ENCODE assay signal across 21 cellular contexts in the genomic region with DNA sequence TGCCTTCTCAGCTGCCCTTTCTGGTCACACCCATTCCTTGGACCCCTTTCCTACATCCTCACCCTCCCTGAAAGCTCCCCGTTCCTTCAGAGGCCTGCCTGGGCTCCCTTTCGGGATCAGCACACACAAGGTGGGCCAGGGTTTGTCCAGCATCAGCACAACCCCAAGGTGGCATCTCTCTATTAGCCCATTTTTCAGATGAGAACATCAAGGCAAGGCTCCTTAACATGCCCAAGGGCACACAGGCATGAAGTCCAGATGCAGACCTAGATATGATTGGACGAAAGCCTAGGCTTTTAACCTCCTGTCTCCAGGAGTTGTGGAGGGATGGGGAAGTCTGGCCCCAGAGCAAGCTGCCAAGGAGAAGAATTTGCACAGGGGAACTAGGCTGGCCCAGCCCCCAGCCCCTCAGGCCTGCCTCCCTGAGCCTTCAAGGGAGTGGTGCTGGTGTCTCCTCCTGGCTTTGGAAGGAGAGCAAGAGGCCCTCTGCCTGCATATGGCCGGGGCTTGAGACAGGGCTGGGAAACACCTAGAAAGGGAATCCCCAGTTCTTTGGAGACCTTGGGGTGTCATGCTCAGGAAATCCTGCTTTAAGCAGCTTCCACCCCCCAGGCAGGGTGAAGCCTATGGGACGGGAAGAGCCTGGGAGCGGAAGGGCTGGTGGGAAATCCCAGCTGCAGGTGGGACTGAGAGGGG. TPM values are rescaled to one million over a fixed set of nuclear protein-coding genes. Genes with fewer than 3 reads are reported as not detected.
DNase-seq lines count a peak whose midpoint lies in the region; ATAC-seq, FAIRE-seq and TF ChIP-seq lines count a peak whose summit lies in the region.
"Had no signal": no experiment of that assay in that cellular context is flagged by ENCODE, and none has a peak within 500 bp of the region (broad histone marks: within the 10 kb centered on the region; RNA-seq: fewer than 3 reads in every experiment).

No MANE protein-coding gene starts in this region.

- TF ChIP-seq EP300 in GM12878 (IDR thresholded peaks at IDR 0.05; ENCODE audit: borderline replicate concordance in 1 of 2, control insufficient read depth in 1 of 2, low read depth in 2 of 2, low read length in 2 of 2): no peak
- no peak for TF ChIP-seq EP300 in HepG2 (IDR thresholded peaks at IDR 0.05; ENCODE audit: low read depth in 2 of 2, low read length in 2 of 2)
- TF ChIP-seq EP300 in HepG2 (CRISPR knock-in tag; IDR thresholded peaks at IDR 0.05; ENCODE audit: borderline replicate concordance): no peak
- TF ChIP-seq EP300 in gastroesophageal sphincter (IDR thresholded peaks at IDR 0.05): no peak

- SMC1A ChIA-PET in GM12878 (lab: Charles Lee; ENCODE audit: uncharacterized antibody, unreplicated experiment): interaction anchor here (1.0 to 2.0 kb wide), 6 partner anchors 9 to 112 kb away, joined by 3 to 6 read pairs (median 3); a partner anchor contains a TSS

- H3K4me3 ChIP-seq in right atrium auricular region: no peak overlapping the region
- no peak overlapping the region for H3K4me3 ChIP-seq in GM12878
- no peak overlapping the region for H3K4me3 ChIP-seq in HepG2 (replicated peaks in 1 of 3; ENCODE audit: insufficient read depth in 1 of 3, low read depth in 2 of 3, low read length in 3 of 3)
- no peak overlapping the region for H3K4me3 ChIP-seq in brain microvascular endothelial cell (ENCODE audit: low read depth, low read length)
- H3K4me3 ChIP-seq in gastroesophageal sphincter: no peak overlapping the region
- H3K4me3 ChIP-seq: A549, MG63, SJSA1 had no signal

- no peak for TF ChIP-seq CTCF in right atrium auricular region (IDR thresholded peaks at IDR 0.05)
- TF ChIP-seq CTCF in GM12878 (IDR thresholded peaks at IDR 0.05 in 2 of 3, conservative IDR thresholded peaks at IDR 0.05 in 1 of 3; ENCODE audit: control insufficient read depth in 2 of 3, extremely low read depth in 1 of 3, insufficient read depth in 1 of 3, low read depth in 3 of 3, low read length in 3 of 3): no peak
- TF ChIP-seq CTCF in HepG2 (CRISPR knock-in tag; IDR thresholded peaks at IDR 0.05): no peak
- TF ChIP-seq CTCF in brain microvascular endothelial cell (IDR thresholded peaks at IDR 0.05; ENCODE audit: low read depth, low read length, missing control alignments): no peak
- no peak for TF ChIP-seq CTCF in gastroesophageal sphincter (IDR thresholded peaks at IDR 0.05)
- no peak for TF ChIP-seq CTCF in nephron progenitor cell (IDR thresholded peaks at IDR 0.05)

- H3K4me1 ChIP-seq in right atrium auricular region (peaks cover 0 to 13% of the 10 kb centered on the region in 2 donors), GM12878 (ENCODE audit: control insufficient read depth, insufficient read depth, low read length) (peaks cover 15% of the 10 kb centered on the region), HepG2 (ENCODE audit: insufficient read depth, low read length) (no peaks in the 10 kb centered on the region), gastroesophageal sphincter (peaks cover 0 to 15% (median 0%) of the 10 kb centered on the region in 3 donors)
- H3K4me1 ChIP-seq: SJSA1 had no signal

- no peaks in the 10 kb centered on the region for H3K27me3 Mint-ChIP-seq in stimulated activated memory B cell treated with anti-CD40 and anti-IgM and Interleukin-4, amounts not matched to agents 10 μg/mL and 1 μg/mL and 100 μg/mL, for 72 hours
- peaks cover 34% of the 10 kb centered on the region for H3K27me3 Mint-ChIP-seq in nephron progenitor cell (ENCODE audit: low read depth, poor library complexity)

- H3K9me3 Mint-ChIP-seq in stimulated activated memory B cell treated with anti-CD40 and anti-IgM and Interleukin-4, amounts not matched to agents 10 μg/mL and 1 μg/mL and 100 μg/mL, for 72 hours: no peaks in the 10 kb centered on the region
- H3K9me3 Mint-ChIP-seq in nephron progenitor cell: no peaks in the 10 kb centered on the region

- CTCF ChIA-PET in GM12878 (lab: Yijun Ruan, JAX): interaction anchor here (1.0 to 1.4 kb wide), 4 partner anchors 9 to 112 kb away, joined by 3 read pairs; a partner anchor contains a TSS
- CTCF ChIA-PET in HepG2 (lab: Yijun Ruan, JAX; ENCODE audit: low intra/inter-chr PET ratio, low total read pairs): no interaction called here

- no peak for ATAC-seq in left ventricle myocardium superior
- peak; percentile 72 for ATAC-seq in GM12878
- ATAC-seq in HepG2: no peak
- no peak for ATAC-seq in stimulated activated memory B cell treated with anti-CD40 and anti-IgM and Interleukin-4, amounts not matched to agents 10 μg/mL and 1 μg/mL and 100 μg/mL, for 72 hours
- ATAC-seq in gastroesophageal sphincter: no peak
- ATAC-seq: Panc1 had no signal

- BruUV-seq in GM12878 (replicated peaks; lab: Mats Ljungman, UMichigan) (no TSS peak), HepG2 (replicated peaks; lab: Mats Ljungman, UMichigan) (no TSS peak)

- no peak for FAIRE-seq in GM12878 (lab: Jason Lieb, UNC)
- no peak for FAIRE-seq in HepG2 (lab: Jason Lieb, UNC)
- FAIRE-seq: A549 had no signal

- H3K4me2 ChIP-seq in GM12878 (ENCODE audit: control insufficient read depth, insufficient read depth) (peak overlapping the region; percentile 44), HepG2 (ENCODE audit: low read depth, low read length) (no peak overlapping the region)
- H3K4me2 ChIP-seq: A549 had no signal

- no peak for TF ChIP-seq POLR2A in GM12878 (IDR thresholded peaks at IDR 0.05; ENCODE audit: low read depth, low read length)
- TF ChIP-seq POLR2A in HepG2 (IDR thresholded peaks at IDR 0.05; ENCODE audit: insufficient read depth in 1 of 2, low read depth in 2 of 2, low read length in 2 of 2): no peak
- TF ChIP-seq POLR2A in gastroesophageal sphincter (IDR thresholded peaks at IDR 0.05): no peak

- 21% methylated on average over 6 of the region's 6 CpGs for WGBS in GM12878 (ENCODE audit: insufficient coverage, insufficient replicate concordance, low lambda C conversion rate, missing lambda C conversion rate)
- 16% methylated on average over 6 of the region's 6 CpGs for WGBS in HepG2 (ENCODE audit: low lambda C conversion rate)
- 78 to 90% methylated on average over 2 to 4 of the region's 6 CpGs for WGBS in gastroesophageal sphincter (ENCODE audit: low coverage in 1 of 2), 2 donors

- peaks cover 15% of the 10 kb centered on the region for H3K4me1 Mint-ChIP-seq in stimulated activated memory B cell treated with anti-CD40 and anti-IgM and Interleukin-4, amounts not matched to agents 10 μg/mL and 1 μg/mL and 100 μg/mL, for 72 hours
- H3K4me1 Mint-ChIP-seq in nephron progenitor cell: no peaks in the 10 kb centered on the region

- no peaks in the 10 kb centered on the region for H4K20me1 ChIP-seq in GM12878 (ENCODE audit: control insufficient read depth, insufficient read depth)
- H4K20me1 ChIP-seq in HepG2 (ENCODE audit: insufficient read depth, low read length): no peaks in the 10 kb centered on the region

- RAD21 ChIA-PET in GM12878 (lab: Charles Lee; ENCODE audit: unreplicated experiment): interaction anchor here (0.8 to 1.6 kb wide), 4 partner anchors 8 to 78 kb away, joined by 3 to 5 read pairs (median 4); a partner anchor contains a TSS

- H3K36me3 ChIP-seq in right atrium auricular region (no peaks in the 10 kb centered on the region), GM12878 (ENCODE audit: control insufficient read depth in 2 of 2, insufficient read depth in 2 of 2, low read length in 1 of 2) (no peaks in the 10 kb centered on the region), HepG2 (replicated peaks in 1 of 2; ENCODE audit: control insufficient read depth in 1 of 2, insufficient read depth in 2 of 2, low read length in 2 of 2) (no peaks in the 10 kb centered on the region), brain microvascular endothelial cell (replicated peaks) (no peaks in the 10 kb centered on the region), gastroesophageal sphincter (no peaks in the 10 kb centered on the region)
- H3K36me3 ChIP-seq: MG63, SJSA1 had no signal

- POLR2A ChIA-PET in GM12878 (lab: Charles Lee): interaction anchor here (0.7 kb wide), 1 partner anchor 13 kb away, joined by 3 read pairs; no protein-coding TSS in a partner anchor
- POLR2A ChIA-PET in HepG2 (lab: Yijun Ruan, JAX): no interaction called here

- peak overlapping the region; percentile 10 for H3K27ac Mint-ChIP-seq in stimulated activated memory B cell treated with anti-CD40 and anti-IgM and Interleukin-4, amounts not matched to agents 10 μg/mL and 1 μg/mL and 100 μg/mL, for 72 hours
- H3K27ac Mint-ChIP-seq in nephron progenitor cell: no peak overlapping the region

- peak; percentile 30 for DNase-seq in left ventricle myocardium superior
- DNase-seq in right atrium auricular region (ENCODE audit: low spot score): no peak
- no peak for DNase-seq in GM12878 (ENCODE audit: low read depth, low spot score)
- no peak for DNase-seq in HepG2 (ENCODE audit: low spot score)
- DNase-seq in brain microvascular endothelial cell: no peak
- DNase-seq in nephron progenitor cell: no peak
- DNase-seq: DMS79 treated with DMSO at 0.1 percent for 48 hours, HCEC 1CT, IMR-90, MG63, NCI-H1048, NCI-H146, NCI-H2029 treated with DMSO at 0.1 percent for 48 hours, NCI-H2171, NCI-H69 had no signal

- H3K9me3 ChIP-seq in right atrium auricular region (no peaks in the 10 kb centered on the region), GM12878 (replicated peaks; ENCODE audit: control insufficient read depth, insufficient read depth, low read length) (peaks cover 2% of the 10 kb centered on the region; the same call in 2 of the 3 replicates), HepG2 (ENCODE audit: low read length) (no peaks in the 10 kb centered on the region), gastroesophageal sphincter (no peaks in the 10 kb centered on the region)
- H3K9me3 ChIP-seq: A549, MG63 had no signal

- H3K36me3 Mint-ChIP-seq in stimulated activated memory B cell treated with anti-CD40 and anti-IgM and Interleukin-4, amounts not matched to agents 10 μg/mL and 1 μg/mL and 100 μg/mL, for 72 hours: no peaks in the 10 kb centered on the region
- no peaks in the 10 kb centered on the region for H3K36me3 Mint-ChIP-seq in nephron progenitor cell (ENCODE audit: low read depth)

- no peaks in the 10 kb centered on the region for H3K27me3 ChIP-seq in right atrium auricular region
- H3K27me3 ChIP-seq in GM12878 (replicated peaks in 1 of 2; ENCODE audit: control insufficient read depth in 2 of 2, insufficient read depth in 2 of 2, low read length in 1 of 2): no peaks in the 10 kb centered on the region
- H3K27me3 ChIP-seq in HepG2 (ENCODE audit: control insufficient read depth in 1 of 2, insufficient read depth in 2 of 2, low read length in 2 of 2): peaks cover 2 to 69% of the 10 kb centered on the region in 2 experiments; a peak in 3 of 5 replicates
- no peaks in the 10 kb centered on the region for H3K27me3 ChIP-seq in brain microvascular endothelial cell (replicated peaks)
- H3K27me3 ChIP-seq in gastroesophageal sphincter: no peaks in the 10 kb centered on the region
- H3K27me3 ChIP-seq: MG63 had no signal

- H3K4me3 Mint-ChIP-seq in stimulated activated memory B cell treated with anti-CD40 and anti-IgM and Interleukin-4, amounts not matched to agents 10 μg/mL and 1 μg/mL and 100 μg/mL, for 72 hours: no peak overlapping the region
- no peak overlapping the region for H3K4me3 Mint-ChIP-seq in nephron progenitor cell

- H2AFZ ChIP-seq in GM12878 (ENCODE audit: control insufficient read depth, low read depth, low read length) (no peak overlapping the region), HepG2 (ENCODE audit: low read length) (no peak overlapping the region)

- intact Hi-C loops in left ventricle myocardium superior (cut with micrococcal nuclease): no loop called here
- intact Hi-C loops in GM12878 (cut with micrococcal nuclease; ENCODE audit: unreplicated experiment): no loop called here
- intact Hi-C loops in HepG2 (cut with micrococcal nuclease; ENCODE audit: unreplicated experiment): no loop called here

- H3K79me2 ChIP-seq in GM12878 (ENCODE audit: control insufficient read depth, insufficient read depth, low read length) (no peaks in the 10 kb centered on the region), HepG2 (ENCODE audit: insufficient read depth, low read length) (no peaks in the 10 kb centered on the region)

- H3K27ac ChIP-seq in right atrium auricular region: no peak overlapping the region
- H3K27ac ChIP-seq in GM12878 (ENCODE audit: control insufficient read depth, insufficient read depth): peak overlapping the region; percentile 43
- H3K27ac ChIP-seq in HepG2 (ENCODE audit: extremely low read length, insufficient read depth, low read length): no peak overlapping the region
- no peak overlapping the region for H3K27ac ChIP-seq in brain microvascular endothelial cell
- H3K27ac ChIP-seq in gastroesophageal sphincter: no peak overlapping the region
- H3K27ac ChIP-seq: A549, HL-60, SJSA1 had no signal

- H3K9ac ChIP-seq in GM12878 (ENCODE audit: control insufficient read depth, insufficient read depth, low read length) (peak overlapping the region; percentile 20), HepG2 (ENCODE audit: insufficient read depth, low read depth, low read length) (no peak overlapping the region)

- TF ChIP-seq RAD21 in GM12878 (IDR thresholded peaks at IDR 0.05; ENCODE audit: insufficient read depth, low read depth, low read length) (no peak), HepG2 (CRISPR knock-in tag; IDR thresholded peaks at IDR 0.05) (no peak)

- in situ Hi-C loops in GM12878 (cut with MboI): no loop called here
- in situ Hi-C loops in HepG2 (cut with HindIII; ENCODE audit: extremely low pct_ligation_motif_present, low pct_unique_long_range_greater_than_20kb): no loop called here
- in situ Hi-C loops in brain microvascular endothelial cell (cut with HindIII; ENCODE audit: low pct_ligation_motif_present, low sequenced_read_pairs): no loop called here

RNA-seq across cellular contexts. Expression of a gene that starts 9.0 kb away (rescaled TPM):
- total RNA-seq in left ventricle myocardium superior (127 TPM), right atrium auricular region (10 to 100 TPM; 36.1 to 56.0 TPM), GM12878 (2014; rRNA removed) (8.6 and 14.7 TPM in 2 replicates), GM12878 (2014; rRNA removed; fragmentation: Illumina TruSeq; extraction: Trizol) (5.1 and 5.9 TPM in 2 replicates), GM12878 (2021) (12.1 and 12.5 TPM in 2 replicates), HepG2 (2016; rRNA removed; fragmentation: Illumina TruSeq; extraction: Trizol) (0.36 and 0.44 TPM in 2 replicates), gastroesophageal sphincter (10 to 100 TPM; 34.7 to 83.6 (median 61.6) TPM)
- total RNA-seq in GM12878 (2013; cell fraction: nucleolus; rRNA removed): 68.6 and 75.4 TPM in 2 replicates
- polyA plus RNA-seq in GM12878 (2011; ENCODE audit: low read depth): 3.6 TPM
- polyA plus RNA-seq in GM12878 (2011; rRNA removed) (0.78 and 2.4 TPM in 2 replicates), GM12878 (2014; fragmentation: Illumina TruSeq; extraction: Trizol) (0.76 and 6.3 TPM in 2 replicates), GM12878 (2014; fragmentation: Nextera tagmentation; extraction: Ambion mirVana) (under 1 TPM; 0.19 to 0.24 TPM), GM12878 (2014; rRNA removed) (8.5 and 10.4 TPM in 2 replicates), GM12878 (2016; fragmentation: Nextera tagmentation; extraction: Ambion mirVana) (1 to 10 TPM; 7.0 to 9.2 TPM), HepG2 (2011; rRNA removed) (3.2 and 3.8 TPM in 2 replicates)
- 2.7 and 3.3 TPM in 2 replicates for polyA plus RNA-seq in GM12878 (2011; cell fraction: cytosol; rRNA removed)
- 5.1 and 6.0 TPM in 2 replicates for polyA plus RNA-seq in GM12878 (2011; cell fraction: nucleus; rRNA removed)
- polyA plus RNA-seq in GM12878 (2012): 9.2 and 12.0 TPM in 2 replicates
- 2.6 and 5.9 TPM in 2 replicates for polyA minus RNA-seq in GM12878 (2011; rRNA and poly(A)+ RNA removed)
- polyA minus RNA-seq in GM12878 (2011; cell fraction: cytosol; rRNA and poly(A)+ RNA removed): 0.67 and 0.94 TPM in 2 replicates
- 4.0 and 4.9 TPM in 2 replicates for polyA minus RNA-seq in GM12878 (2011; cell fraction: nucleus; rRNA and poly(A)+ RNA removed)
- total RNA-seq in HepG2 (2016; cell fraction: cytosol; rRNA removed; fragmentation: Illumina TruSeq; extraction: Trizol; ENCODE audit: low read depth): 0.26 TPM in 1 of 2 replicates, not detected in the other
- 0.41 TPM in 1 of 2 replicates, not detected in the other for total RNA-seq in HepG2 (2016; cell fraction: insoluble cytoplasmic fraction; rRNA removed; fragmentation: Illumina TruSeq; extraction: Trizol)
- 0.14 TPM in 1 of 2 replicates, not detected in the other for total RNA-seq in HepG2 (2016; cell fraction: membrane; rRNA removed; fragmentation: Illumina TruSeq; extraction: Trizol)
- total RNA-seq in HepG2 (2016; cell fraction: nucleus; rRNA removed; fragmentation: Illumina TruSeq; extraction: Trizol): 0.16 and 0.19 TPM in 2 replicates
- 2.2 and 3.9 TPM in 2 replicates for polyA plus RNA-seq in HepG2 (2011; cell fraction: cytosol; rRNA removed)
- 2.1 and 3.3 TPM in 2 replicates for polyA plus RNA-seq in HepG2 (2011; cell fraction: nucleus; rRNA removed)
- polyA plus RNA-seq in HepG2 (2012): 0.35 and 0.81 TPM in 2 replicates
- polyA plus RNA-seq in HepG2 (2016; cell fraction: cytosol; fragmentation: Illumina TruSeq; extraction: Trizol; ENCODE audit: low read depth): 0.18 and 0.35 TPM in 2 replicates
- polyA plus RNA-seq in HepG2 (2016; cell fraction: insoluble cytoplasmic fraction; fragmentation: Illumina TruSeq; extraction: Trizol; ENCODE audit: low read depth): 0.23 TPM in 1 of 2 replicates, not detected in the other
- 0.14 and 0.38 TPM in 2 replicates for polyA plus RNA-seq in HepG2 (2016; cell fraction: membrane; fragmentation: Illumina TruSeq; extraction: Trizol; ENCODE audit: low read depth)
- polyA plus RNA-seq in HepG2 (2016; cell fraction: nucleus; fragmentation: Illumina TruSeq; extraction: Trizol; ENCODE audit: insufficient read depth, low read depth): 0.32 and 1.1 TPM in 2 replicates
- polyA minus RNA-seq in HepG2 (2011; rRNA and poly(A)+ RNA removed; ENCODE audit: low replicate concordance): 4.6 and 6.5 TPM in 2 replicates
- 3.0 and 4.5 TPM in 2 replicates for polyA minus RNA-seq in HepG2 (2011; cell fraction: cytosol; rRNA and poly(A)+ RNA removed)
- 1.9 and 2.3 TPM in 2 replicates for polyA minus RNA-seq in HepG2 (2011; cell fraction: nucleus; rRNA and poly(A)+ RNA removed)
